15 cellular contexts compared by ENCODE assay signal in genomic region chr2:145022671-145023330, GRCh38.
A peak's percentile ranks its signal among the peaks of the same experiment; 100 is the strongest.
DNase-seq lines count a peak whose midpoint lies in the region; ATAC-seq and TF ChIP-seq lines count a peak whose summit lies in the region.
"Had no signal": no experiment of that assay in that cellular context is flagged by ENCODE, and none has a peak within 500 bp of the region (broad histone marks: within the 10 kb centered on the region; RNA-seq: fewer than 3 reads in every experiment).

No MANE protein-coding gene starts in this region.

- no peaks in the 10 kb centered on the region for H3K27me3 ChIP-seq in ovary
- H3K27me3 ChIP-seq: foreskin keratinocyte, transverse colon had no signal

- H3K4me1 ChIP-seq in ovary (ENCODE audit: insufficient read depth) = peaks cover 5% of the 10 kb centered on the region
- H3K4me1 ChIP-seq: Caco-2, foreskin keratinocyte, transverse colon had no signal

- TF ChIP-seq EP300 in ovary (IDR thresholded peaks at IDR 0.05) = no peak

- peak overlapping the region; percentile 26 for H3K4me3 ChIP-seq in AG09309 (ENCODE audit: control insufficient read depth, low read depth, low read length)
- peak overlapping the region; percentile 8 for H3K4me3 ChIP-seq in ovary
- H3K4me3 ChIP-seq: transverse colon had no signal

- no peaks in the 10 kb centered on the region for H3K36me3 ChIP-seq in ovary
- H3K36me3 ChIP-seq: transverse colon had no signal

- DNase-seq in AG09309 (ENCODE audit: low read depth) = peak; percentile 94
- DNase-seq in M059J (ENCODE audit: low read depth) = peak; percentile 94
- DNase-seq in fibroblast of gingiva (ENCODE audit: low read depth) = peak; percentile 86
- DNase-seq in ovary = no peak
- DNase-seq in COR-L47 (lab: John Stamatoyannopoulos, UW) = no peak
- DNase-seq: activated B cell treated with CpG ODN at 0.5 μM for 24 hours; activated T-cell treated with anti-CD3 and anti-CD28 coated beads, Interleukin-2, amount 50 U/mL, for 24 hours; Caco-2; central memory CD4-positive, alpha-beta T cell; foreskin keratinocyte; posterior cingulate gyrus; transverse colon had no signal

- no peaks in the 10 kb centered on the region for H3K9me3 ChIP-seq in ovary
- H3K9me3 ChIP-seq: Caco-2, transverse colon had no signal

- intact Hi-C loops in ovary (cut with DNase I) = no loop called here

- ATAC-seq in HG02938 (IDR thresholded peaks at IDR 0.05; ENCODE audit: unreplicated experiment) (no peak), GM19455 (IDR thresholded peaks at IDR 0.05; ENCODE audit: unreplicated experiment) (no peak), GM18867 (IDR thresholded peaks at IDR 0.05; ENCODE audit: unreplicated experiment) (no peak)
- ATAC-seq: foreskin keratinocyte had no signal

- peak overlapping the region in 1 of 2 donors; percentile 35 for H3K27ac ChIP-seq in ovary
- H3K27ac ChIP-seq: foreskin keratinocyte, transverse colon had no signal

- TF ChIP-seq POLR2A in ovary (IDR thresholded peaks at IDR 0.05) = no peak

- 12 to 17% (median 16%) methylated on average over 5 of the region's 5 CpGs for WGBS in ovary, 3 donors

- TF ChIP-seq CTCF in AG09309 (IDR thresholded peaks at IDR 0.05; ENCODE audit: control insufficient read depth, insufficient read depth, low read depth, low read length, missing control alignments) (no peak), ovary (IDR thresholded peaks at IDR 0.05) (no peak)

Comparison
In these comparisons a context has a peak if more than half of its experiments do, and no peak if none do; other contexts are left out.
1. DNase-seq: peak in AG09309 (single experiment), M059J (single experiment) and fibroblast of gingiva (single experiment); none in ovary (0 of 5) and COR-L47 (single experiment).